Comparison of ENCODE assay signal across 9 cellular contexts in genomic region chr10:123135415-123136141, GRCh38. TPM values are rescaled to one million over a fixed set of nuclear protein-coding genes. Genes with fewer than 3 reads are reported as not detected.
DNase-seq lines count a peak whose midpoint lies in the region; TF ChIP-seq lines count a peak whose summit lies in the region.
"Had no signal": no experiment of that assay in that cellular context is flagged by ENCODE, and none has a peak within 500 bp of the region (broad histone marks: within the 10 kb centered on the region; RNA-seq: fewer than 3 reads in every experiment).

HMX3 (plus strand) TSS chr10:123135970; CDS start chr10:123136051, 81 bp downstream.

- peak within 1 kb of the TSS; percentile 82 for H3K4me2 ChIP-seq in hepatocyte

- H3K4me1 ChIP-seq in hepatocyte (ENCODE audit: insufficient read depth), result peaks cover 16% of the 10 kb centered on the region
- peaks cover 0 to 58% (median 56%) of the 10 kb centered on the region in 5 donors for H3K4me1 ChIP-seq in subcutaneous abdominal adipose tissue (ENCODE audit: control insufficient read depth in 5 of 5, insufficient read depth in 5 of 5, low read length in 5 of 5)

- H3K27ac ChIP-seq in hepatocyte (no peak within 1 kb of the TSS), subcutaneous abdominal adipose tissue (ENCODE audit: low read depth, low read length) (no peak within 1 kb of the TSS)

- TF ChIP-seq EP300 in Ishikawa (IDR thresholded peaks at IDR 0.05; ENCODE audit: borderline replicate concordance), result no peak

- TF ChIP-seq RAD21 in Ishikawa (IDR thresholded peaks at IDR 0.05; ENCODE audit: low read depth), result peak; percentile 2; the same call in 1 of the 2 replicates

- H3K9me3 Mint-ChIP-seq in activated CD4-positive, alpha-beta T cell treated with anti-CD3 and anti-CD28 coated beads, Interleukin-2, amount 10 ng/mL, durations not matched to agents 24 days and 14 days, result no peaks in the 10 kb centered on the region

- H4K20me1 ChIP-seq in hepatocyte (ENCODE audit: insufficient read depth, poor library complexity, severe bottlenecking), result no peaks in the 10 kb centered on the region

- intact Hi-C loops in activated CD4-positive, alpha-beta T cell treated with anti-CD3 and anti-CD28 coated beads, Interleukin-2, amount 10 ng/mL, durations not matched to agents 24 days and 14 days (cut with micrococcal nuclease), result loop anchor here (1.0 kb wide), 1 partner anchor 14 kb away; no protein-coding TSS in a partner anchor

- TF ChIP-seq CTCF in hepatocyte (IDR thresholded peaks at IDR 0.05; ENCODE audit: poor library complexity), result no peak

- 0% methylated on average over 40 of the region's 76 CpGs for WGBS in hepatocyte (ENCODE audit: low lambda C conversion rate, missing lambda C conversion rate)

- H3K27ac Mint-ChIP-seq in activated CD4-positive, alpha-beta T cell treated with anti-CD3 and anti-CD28 coated beads, Interleukin-2, amount 10 ng/mL, durations not matched to agents 24 days and 14 days, result peak within 1 kb of the TSS; percentile 90

- H3K36me3 ChIP-seq in hepatocyte (replicated peaks; ENCODE audit: insufficient read depth, low read depth) (no peaks in the 10 kb centered on the region), subcutaneous abdominal adipose tissue (ENCODE audit: control insufficient read depth in 5 of 5, insufficient read depth in 5 of 5, low read length in 5 of 5) (no peaks in the 10 kb centered on the region)

- H3K4me3 ChIP-seq in hepatocyte (no peak within 1 kb of the TSS), subcutaneous abdominal adipose tissue (ENCODE audit: low read depth in 1 of 5, low read length in 5 of 5) (peak within 1 kb of the TSS in 4 of 5 donors; percentile 29 to 55 (median 38))

- H3K9me3 ChIP-seq in hepatocyte (ENCODE audit: low read depth), result no peaks in the 10 kb centered on the region
- no peaks in the 10 kb centered on the region for H3K9me3 ChIP-seq in subcutaneous abdominal adipose tissue (ENCODE audit: control insufficient read depth in 5 of 5, low read length in 5 of 5)

- peaks cover 2% of the 10 kb centered on the region for H3K36me3 Mint-ChIP-seq in activated CD4-positive, alpha-beta T cell treated with anti-CD3 and anti-CD28 coated beads, Interleukin-2, amount 10 ng/mL, durations not matched to agents 24 days and 14 days (ENCODE audit: low read depth)

- H3K4me3 Mint-ChIP-seq in activated CD4-positive, alpha-beta T cell treated with anti-CD3 and anti-CD28 coated beads, Interleukin-2, amount 10 ng/mL, durations not matched to agents 24 days and 14 days, result peak within 1 kb of the TSS; percentile 75

- no peaks in the 10 kb centered on the region for H3K9me2 ChIP-seq in hepatocyte (replicated peaks; ENCODE audit: insufficient read depth)

- H3K9ac ChIP-seq in subcutaneous abdominal adipose tissue (ENCODE audit: low read length in 5 of 5), result no peak within 1 kb of the TSS

- H3K4me1 Mint-ChIP-seq in activated CD4-positive, alpha-beta T cell treated with anti-CD3 and anti-CD28 coated beads, Interleukin-2, amount 10 ng/mL, durations not matched to agents 24 days and 14 days, result peaks cover 13% of the 10 kb centered on the region

- H3K79me2 ChIP-seq in hepatocyte, result no peaks in the 10 kb centered on the region

- peak within 1 kb of the TSS; percentile 81 for H2AFZ ChIP-seq in hepatocyte

- peaks cover 71% of the 10 kb centered on the region for H3K27me3 Mint-ChIP-seq in activated CD4-positive, alpha-beta T cell treated with anti-CD3 and anti-CD28 coated beads, Interleukin-2, amount 10 ng/mL, durations not matched to agents 24 days and 14 days

- H3K27me3 ChIP-seq in hepatocyte, result peaks cover 95% of the 10 kb centered on the region
- peaks cover 53 to 89% (median 77%) of the 10 kb centered on the region in 5 donors for H3K27me3 ChIP-seq in subcutaneous abdominal adipose tissue (ENCODE audit: control insufficient read depth in 5 of 5, insufficient read depth in 4 of 5, low read length in 5 of 5)

- DNase-seq in ELF-1 (ENCODE audit: low read depth, low spot score) (peak; percentile 57), hepatocyte (ENCODE audit: low spot score) (no peak), NCI-H187 (lab: John Stamatoyannopoulos, UW) (no peak), islet precursor cell (no peak)
- DNase-seq in activated CD4-positive, alpha-beta T cell treated with anti-CD3 and anti-CD28 coated beads, Interleukin-2, amount 10 ng/mL, durations not matched to agents 24 days and 14 days, result peak; percentile 77
- no peak for DNase-seq in stimulated activated CD4-positive, alpha-beta T cell treated with anti-CD3 and anti-CD28 coated beads, Interleukin-12 subunit alpha, Interleukin-12 subunit beta, amount 100 ng/mL, for 4 hours

TF ChIP-seq in Ishikawa, 13 proteins besides CTCF, POLR2A, EP300 and RAD21:
- TF ChIP-seq NFIC (IDR thresholded peaks at IDR 0.05) (peak; percentile 26; the same call in 1 of the 2 replicates), TAF1 (IDR thresholded peaks at IDR 0.05; ENCODE audit: low read depth) (0 out of 2 replicates have a peak, but pooled peaks have one; percentile 14), FOXM1 (IDR thresholded peaks at IDR 0.05; ENCODE audit: borderline replicate concordance, low read depth) (no peak), MAX (IDR thresholded peaks at IDR 0.05) (peak; percentile 54; the same call in 1 of the 2 replicates)

RNA-seq across cellular contexts. Expression of gene HMX3, which starts in this region (rescaled TPM):
- not detected in 2 replicates for total RNA-seq in activated CD4-positive, alpha-beta T cell treated with anti-CD3 and anti-CD28 coated beads, Interleukin-2, amount 10 ng/mL, durations not matched to agents 24 days and 14 days
- not detected in 2 replicates for total RNA-seq in hepatocyte
- polyA plus RNA-seq in hepatocyte, result not detected in 2 replicates
- total RNA-seq: liver had no signal
- polyA plus RNA-seq: liver had no signal

Comparison
In these comparisons a context has a peak if more than half of its experiments do, and no peak if none do; other contexts are left out.
1. Peak in DNase-seq in activated CD4-positive, alpha-beta T cell treated with anti-CD3 and anti-CD28 coated beads, Interleukin-2, amount 10 ng/mL, durations not matched to agents 24 days and 14 days; RNA of the gene not detected or under 1 TPM.